8 cellular contexts compared by ENCODE assay signal in the genomic region with DNA sequence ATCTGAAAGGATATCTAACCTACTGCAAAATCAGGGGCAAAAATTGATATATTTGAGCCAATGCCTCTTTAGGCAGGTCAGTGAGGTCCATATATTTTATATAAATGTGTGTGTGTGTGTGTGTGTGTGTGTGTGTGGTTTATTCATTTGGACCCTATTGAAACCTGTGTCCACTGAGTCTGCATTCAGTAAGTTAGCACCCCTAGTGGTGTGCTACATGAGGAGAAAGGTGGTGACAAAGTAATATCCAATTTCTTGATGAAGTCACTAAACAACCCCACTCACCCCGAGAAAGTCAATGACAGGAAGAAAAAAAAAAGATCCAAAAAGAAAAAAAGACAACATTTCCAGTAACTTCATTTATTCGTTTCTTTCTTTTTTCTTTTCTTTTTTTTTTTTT. TPM values are rescaled to one million over a fixed set of nuclear protein-coding genes. Genes with fewer than 3 reads are reported as not detected.
DNase-seq lines count a peak whose midpoint lies in the region; TF ChIP-seq lines count a peak whose summit lies in the region.

No MANE protein-coding gene starts in this region.

- H3K79me2 ChIP-seq in OCI-LY1 (ENCODE audit: insufficient read depth, low read length) (peaks cover 79% of the 10 kb centered on the region), fibroblast of lung (ENCODE audit: control insufficient read depth, insufficient read depth, low read length) (peaks cover 91% of the 10 kb centered on the region)

- no peak overlapping the region for H3K4me3 ChIP-seq in breast epithelium
- H3K4me3 ChIP-seq in OCI-LY1 (ENCODE audit: low read depth, low read length, poor library complexity, severe bottlenecking): no peak overlapping the region
- H3K4me3 ChIP-seq in fibroblast of lung (replicated peaks in 1 of 4; ENCODE audit: control extremely low read depth in 1 of 4, insufficient read depth in 1 of 4, low read depth in 3 of 4, low read length in 4 of 4): no peak overlapping the region
- H3K4me3 ChIP-seq in transverse colon: no peak overlapping the region

- H2AFZ ChIP-seq in OCI-LY1 (ENCODE audit: low read length): no peak overlapping the region
- no peak overlapping the region for H2AFZ ChIP-seq in fibroblast of lung (ENCODE audit: low read length)

- TF ChIP-seq CTCF in MCF 10A (IDR thresholded peaks at IDR 0.05; ENCODE audit: unreplicated experiment): peak; percentile 34
- TF ChIP-seq CTCF in breast epithelium (IDR thresholded peaks at IDR 0.05): no peak
- peak; percentile 61 for TF ChIP-seq CTCF in OCI-LY1 (IDR thresholded peaks at IDR 0.05; ENCODE audit: low read length)
- TF ChIP-seq CTCF in fibroblast of lung (conservative IDR thresholded peaks at IDR 0.05 in 1 of 2, IDR thresholded peaks at IDR 0.05 in 1 of 2; ENCODE audit: low read depth in 1 of 2, low read length in 2 of 2): peak; percentile 36 to 50
- TF ChIP-seq CTCF in transverse colon (IDR thresholded peaks at IDR 0.05): peak; percentile 24 to 32 (median 25)

- H3K9ac ChIP-seq in OCI-LY1 (ENCODE audit: low read length) (no peak overlapping the region), fibroblast of lung (ENCODE audit: insufficient read depth, low read length) (no peak overlapping the region)

- no TSS peak for BruUV-seq in MCF 10A (replicated peaks; lab: Mats Ljungman, UMichigan)

- H3K27me3 ChIP-seq in breast epithelium (no peaks in the 10 kb centered on the region), OCI-LY1 (ENCODE audit: insufficient read depth, low read length) (no peaks in the 10 kb centered on the region), fibroblast of lung (ENCODE audit: control insufficient read depth, insufficient read depth, low read length) (no peaks in the 10 kb centered on the region), transverse colon (no peaks in the 10 kb centered on the region)

- intact Hi-C loops in MCF 10A (cut with micrococcal nuclease): loop anchor here (10.0 kb wide), 1 partner anchor 588 kb away; the partner anchor contains the start of gene FGF18
- intact Hi-C loops in breast epithelium (cut with DNase I; ENCODE audit: low total_unique reads): no loop called here
- intact Hi-C loops in transverse colon (cut with DNase I; ENCODE audit: low total_unique reads): no loop called here

- in situ Hi-C loops in transverse colon (cut with MboI; ENCODE audit: low pct_ligation_motif_present in 1 of 4, low pct_unique_long_range_greater_than_20kb in 1 of 4, low sequenced_read_pairs in 3 of 4): no loop called here

- DNase-seq in MCF 10A (ENCODE audit: unreplicated experiment): peak; percentile 51
- no peak for DNase-seq in breast epithelium (ENCODE audit: low spot score in 2 of 2)
- DNase-seq in fibroblast of lung (ENCODE audit: low read depth in 2 of 2): peak in 1 of 2 donors; percentile 23
- DNase-seq in transverse colon: no peak
- no peak for DNase-seq in stimulated activated CD8-positive, alpha-beta memory T cell treated with anti-CD3 and anti-CD28 coated beads, Interleukin-4, amount 100 ng/mL, for 48 hours
- no peak for DNase-seq in middle frontal gyrus (ENCODE audit: extremely low spot score, low spot score)
- no peak for DNase-seq in foreskin melanocyte

- H3F3A ChIP-seq in OCI-LY1 (ENCODE audit: insufficient read depth, low read length): peaks cover 3% of the 10 kb centered on the region; the same call in 1 of the 2 replicates

- no peaks in the 10 kb centered on the region for H3K27me3 Mint-ChIP-seq in MCF 10A (ENCODE audit: insufficient read depth, unreplicated experiment)

- no peaks in the 10 kb centered on the region for H3K9me2 ChIP-seq in OCI-LY1 (ENCODE audit: low read depth, low read length)

- H4K20me1 ChIP-seq in OCI-LY1 (ENCODE audit: insufficient read depth, low read length): no peaks in the 10 kb centered on the region
- H4K20me1 ChIP-seq in fibroblast of lung (ENCODE audit: control insufficient read depth, extremely low read depth, insufficient read depth, low read length): peaks cover 5% of the 10 kb centered on the region

- H3K27ac ChIP-seq in breast epithelium (no peak overlapping the region), OCI-LY1 (ENCODE audit: low read depth, low read length, poor library complexity, severe bottlenecking) (no peak overlapping the region), fibroblast of lung (ENCODE audit: insufficient read depth, low read length) (no peak overlapping the region), transverse colon (no peak overlapping the region)

- POLR2A ChIA-PET in MCF 10A (lab: Yijun Ruan, JAX): interaction anchor here (0.7 kb wide), 1 partner anchor 281 kb away, joined by 3 read pairs; no protein-coding TSS in a partner anchor

- TF ChIP-seq POLR2A in breast epithelium (IDR thresholded peaks at IDR 0.05): no peak
- TF ChIP-seq POLR2A in transverse colon (IDR thresholded peaks at IDR 0.05): no peak

- H3K27ac Mint-ChIP-seq in MCF 10A (ENCODE audit: low read depth, unreplicated experiment): peak overlapping the region; percentile 76

- no peak overlapping the region for H3K4me3 Mint-ChIP-seq in MCF 10A (ENCODE audit: unreplicated experiment)

- peaks cover 0 to 5% of the 10 kb centered on the region in 2 donors for H3K4me1 ChIP-seq in breast epithelium
- peaks cover 45% of the 10 kb centered on the region for H3K4me1 ChIP-seq in OCI-LY1 (ENCODE audit: insufficient read depth, low read length, severe bottlenecking)
- peaks cover 3% of the 10 kb centered on the region for H3K4me1 ChIP-seq in fibroblast of lung (ENCODE audit: control insufficient read depth, extremely low read depth, insufficient read depth, low read length)
- peaks cover 17 to 74% (median 35%) of the 10 kb centered on the region in 4 donors for H3K4me1 ChIP-seq in transverse colon

- TF ChIP-seq EP300 in transverse colon (IDR thresholded peaks at IDR 0.05; ENCODE audit: low read depth): no peak

- H3K9me3 ChIP-seq in breast epithelium (no peaks in the 10 kb centered on the region), OCI-LY1 (ENCODE audit: low read length) (peaks cover 12% of the 10 kb centered on the region), fibroblast of lung (ENCODE audit: control insufficient read depth, insufficient read depth, low read depth, low read length) (no peaks in the 10 kb centered on the region), transverse colon (no peaks in the 10 kb centered on the region)

- CTCF ChIA-PET in MCF 10A (lab: Yijun Ruan, JAX): interaction anchor here (0.6 to 0.7 kb wide), 3 partner anchors 18 to 447 kb away, joined by 3 to 4 read pairs (median 3); no protein-coding TSS in a partner anchor

- H3K36me3 ChIP-seq in breast epithelium (no peaks in the 10 kb centered on the region), OCI-LY1 (ENCODE audit: insufficient read depth, low read length) (peaks cover 24% of the 10 kb centered on the region), fibroblast of lung (ENCODE audit: control insufficient read depth, insufficient read depth, low read length) (peaks cover 2% of the 10 kb centered on the region), transverse colon (no peaks in the 10 kb centered on the region)

- peaks cover 58% of the 10 kb centered on the region for H3K4me1 Mint-ChIP-seq in MCF 10A (ENCODE audit: insufficient read depth, unreplicated experiment)

- no peak overlapping the region for H3K4me2 ChIP-seq in OCI-LY1 (ENCODE audit: low read length)
- H3K4me2 ChIP-seq in fibroblast of lung (ENCODE audit: extremely low read depth, insufficient read depth, low read length): no peak overlapping the region

- peaks cover 21% of the 10 kb centered on the region for H3K36me3 Mint-ChIP-seq in MCF 10A (ENCODE audit: insufficient read depth, unreplicated experiment)

- no peaks in the 10 kb centered on the region for H3K9me3 Mint-ChIP-seq in MCF 10A (ENCODE audit: unreplicated experiment)

- WGBS in transverse colon (ENCODE audit: low coverage in 1 of 2), 2 donors: 22 to 54% methylated on average over 2 of the region's 2 CpGs

RNA-seq across cellular contexts. Expression of gene FBXW11, which starts 4.1 kb away (rescaled TPM):
- 64.7 and 82.7 TPM in 2 replicates for total RNA-seq in MCF 10A (2022)
- total RNA-seq in breast epithelium: 10 to 100 TPM; 60.3 to 81.5 (median 64.0) TPM
- 96.3 and 113 TPM in 2 replicates for total RNA-seq in fibroblast of lung
- 42.7 and 52.6 TPM in 2 replicates for polyA plus RNA-seq in fibroblast of lung
- polyA plus RNA-seq in fibroblast of lung (2012): 32.8 and 33.3 TPM in 2 replicates
- polyA minus RNA-seq in fibroblast of lung (ENCODE audit: low replicate concordance): 109 and 130 TPM in 2 replicates
- total RNA-seq in transverse colon: 10 to 100 TPM; 22.8 to 44.8 (median 40.3) TPM

Comparison
In these comparisons a context has a peak if more than half of its experiments do, and no peak if none do; other contexts are left out.
1. CTCF ChIP-seq: peak in MCF 10A (single experiment), OCI-LY1 (single experiment), fibroblast of lung (2 of 2) and transverse colon (5 of 5); none in breast epithelium (0 of 3).